ENCODE assay signal across 26 cellular contexts in the genomic region with DNA sequence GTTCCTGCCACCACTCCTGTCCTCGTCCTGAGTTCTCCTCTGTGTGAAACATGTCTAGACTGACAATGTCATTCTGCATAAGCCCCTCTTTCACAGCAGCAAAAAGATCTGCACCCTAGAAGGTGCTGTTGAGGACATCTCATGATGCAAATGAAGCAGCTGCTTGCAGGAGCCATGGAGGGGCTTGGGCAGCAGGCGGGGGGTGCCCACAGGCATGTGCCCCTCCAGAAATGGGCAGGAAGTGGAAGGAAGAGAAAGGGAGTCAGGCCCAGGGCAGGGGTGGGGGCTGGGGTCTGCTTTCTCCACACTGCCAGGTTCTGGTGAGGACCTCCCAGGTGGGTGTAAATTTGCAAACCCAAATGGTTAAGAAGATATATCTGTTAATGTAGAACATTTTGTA. TPM values are rescaled to one million over a fixed set of nuclear protein-coding genes. Genes with fewer than 3 reads are reported as not detected.
"Had no signal": no experiment of that assay in that cellular context is flagged by ENCODE, and none has a peak within 500 bp of the region (broad histone marks: within the 10 kb centered on the region; RNA-seq: fewer than 3 reads in every experiment).

No MANE protein-coding gene starts in this region.

- H3K36me3 Mint-ChIP-seq: natural killer cell treated with Interleukin-12 subunit alpha and Interleukin-12 subunit beta and Interleukin-15 and Interleukin-18, amount 100 ng/mL, for 72 hours; stimulated activated naive B cell treated with anti-CD40 and anti-IgM and Interleukin-4, amounts not matched to agents 10 μg/mL and 1 μg/mL and 100 μg/mL, for 72 hours had no signal

- ATAC-seq: heart left ventricle; mucosa of descending colon; naive thymus-derived CD4-positive, alpha-beta T cell; natural killer cell treated with Interleukin-12 subunit alpha and Interleukin-12 subunit beta and Interleukin-15 and Interleukin-18, amount 100 ng/mL, for 72 hours; pancreas; psoas muscle; sciatic nerve; stimulated activated naive B cell treated with anti-CD40 and anti-IgM and Interleukin-4, amounts not matched to agents 10 μg/mL and 1 μg/mL and 100 μg/mL, for 72 hours; stimulated activated naive CD8-positive, alpha-beta T cell treated with anti-CD3 and anti-CD28 coated beads, Interleukin-15, Interleukin-2, amounts not matched to agents 100 U/mL and 50 U/mL, for 24 hours had no signal

- H3K4me3 ChIP-seq: heart left ventricle, hepatocyte, left ventricle myocardium inferior, lung, mucosa of descending colon, pancreas, psoas muscle, skin epidermis, stomach, thoracic aorta, tibial artery, uterus had no signal

- H3K27me3 Mint-ChIP-seq: stimulated activated naive B cell treated with anti-CD40 and anti-IgM and Interleukin-4, amounts not matched to agents 10 μg/mL and 1 μg/mL and 100 μg/mL, for 72 hours had no signal

- H3K9me3 ChIP-seq: mucosa of descending colon, pancreas, psoas muscle, thoracic aorta, uterus had no signal

- H3K36me3 ChIP-seq: heart left ventricle, left ventricle myocardium inferior, pancreas, stomach, thoracic aorta, tibial artery, uterus had no signal

- H3K4me1 Mint-ChIP-seq: memory B cell had no signal

- H2AFZ ChIP-seq: hepatocyte had no signal

- H3K4me1 ChIP-seq: heart left ventricle, left ventricle myocardium inferior, pancreas, psoas muscle, stomach, tibial artery, uterus had no signal

- H3K9me3 Mint-ChIP-seq: natural killer cell treated with Interleukin-12 subunit alpha and Interleukin-12 subunit beta and Interleukin-15 and Interleukin-18, amount 100 ng/mL, for 72 hours had no signal

- DNase-seq: glutamatergic neuron; heart left ventricle; left ventricle myocardium inferior; midbrain; mucosa of descending colon; naive thymus-derived CD4-positive, alpha-beta T cell; pancreas; psoas muscle; stimulated activated CD4-positive, alpha-beta T cell treated with anti-CD3 and anti-CD28 coated beads, Interleukin-12 subunit alpha, Interleukin-12 subunit beta, amount 100 ng/mL, for 4 hours; stimulated activated CD4-positive, alpha-beta T cell treated with anti-CD3 and anti-CD28 coated beads, Interleukin-15, amount 100 ng/mL, for 24 hours; stimulated activated CD4-positive, alpha-beta T cell treated with anti-CD3 and anti-CD28 coated beads, Interleukin-2, amount 100 ng/mL, for 24 hours; stimulated activated CD4-positive, alpha-beta T cell treated with anti-CD3 and anti-CD28 coated beads, Interleukin-4, amount 100 ng/mL, for 1 hour; stimulated activated naive B cell treated with anti-CD40 and anti-IgM and Interleukin-4, amounts not matched to agents 10 μg/mL and 1 μg/mL and 100 μg/mL, for 72 hours; stimulated activated naive CD8-positive, alpha-beta T cell treated with anti-CD3 and anti-CD28 coated beads, Interleukin-15, Interleukin-2, amounts not matched to agents 100 U/mL and 50 U/mL, for 24 hours; stomach; tibial artery; trophoblast cell; uterus had no signal

- H3K27ac Mint-ChIP-seq: memory B cell; natural killer cell treated with Interleukin-12 subunit alpha and Interleukin-12 subunit beta and Interleukin-15 and Interleukin-18, amount 100 ng/mL, for 72 hours; stimulated activated naive B cell treated with anti-CD40 and anti-IgM and Interleukin-4, amounts not matched to agents 10 μg/mL and 1 μg/mL and 100 μg/mL, for 72 hours had no signal

- H3K4me2 ChIP-seq: hepatocyte had no signal

- H3K27ac ChIP-seq: heart left ventricle, hepatocyte, left ventricle myocardium inferior, pancreas, psoas muscle, skin epidermis, stomach, thoracic aorta, tibial artery, uterus had no signal

- H3K4me3 Mint-ChIP-seq: memory B cell; naive thymus-derived CD4-positive, alpha-beta T cell; natural killer cell treated with Interleukin-12 subunit alpha and Interleukin-12 subunit beta and Interleukin-15 and Interleukin-18, amount 100 ng/mL, for 72 hours; stimulated activated naive B cell treated with anti-CD40 and anti-IgM and Interleukin-4, amounts not matched to agents 10 μg/mL and 1 μg/mL and 100 μg/mL, for 72 hours had no signal

- H3K27me3 ChIP-seq: heart left ventricle, hepatocyte, pancreas, stomach, tibial artery, uterus had no signal

- H3K79me2 ChIP-seq: hepatocyte had no signal

RNA-seq across cellular contexts. Expression of a gene that starts 54.5 kb away (rescaled TPM):
- total RNA-seq: myocyte; natural killer cell treated with Interleukin-12 subunit alpha and Interleukin-12 subunit beta and Interleukin-15 and Interleukin-18, amount 100 ng/mL, for 72 hours had no signal
